Comparison of ENCODE assay signal across 8 cellular contexts in genomic region chr4:38128478-38129451, GRCh38.
A peak's percentile ranks its signal among the peaks of the same experiment; 100 is the strongest.
DNase-seq lines count a peak whose midpoint lies in the region; ATAC-seq and TF ChIP-seq lines count a peak whose summit lies in the region.

No MANE protein-coding gene starts in this region.

- peaks cover 6% of the 10 kb centered on the region for H3F3A ChIP-seq in SK-N-SH (replicated peaks; ENCODE audit: insufficient read depth)

- CTCF ChIA-PET in SK-N-SH (lab: Yijun Ruan, JAX): interaction anchor here (0.5 to 1.6 kb wide), 2 partner anchors 9 to 1882 kb away, joined by 3 to 5 read pairs; no protein-coding TSS in a partner anchor

- H3K27ac ChIP-seq in SK-N-SH (ENCODE audit: low read depth in 2 of 2, low read length in 1 of 2) (no peak overlapping the region), epithelial cell of prostate (peak overlapping the region; percentile 87)

- WGBS in SK-N-SH (ENCODE audit: low lambda C conversion rate): 94% methylated on average over 7 of the region's 7 CpGs

- H3K9ac ChIP-seq in SK-N-SH: no peak overlapping the region

- H4K20me1 ChIP-seq in SK-N-SH (ENCODE audit: insufficient read depth): no peaks in the 10 kb centered on the region

- ATAC-seq in SK-N-SH treated with all-trans-retinoic acid at 6 μM for 48 hours (no peak), HG03342 (IDR thresholded peaks at IDR 0.05; ENCODE audit: unreplicated experiment) (peak; percentile 43), HG03139 (IDR thresholded peaks at IDR 0.05; ENCODE audit: unreplicated experiment) (no peak)

- no peak overlapping the region for H2AFZ ChIP-seq in SK-N-SH (ENCODE audit: low read depth)

- no peak overlapping the region for H3K4me2 ChIP-seq in SK-N-SH

- H3K27me3 ChIP-seq in SK-N-SH (ENCODE audit: insufficient read depth): no peaks in the 10 kb centered on the region

- DNase-seq in SK-N-SH (no peak), epithelial cell of prostate (ENCODE audit: low read depth, low spot score) (peak; percentile 97), inferior parietal cortex (ENCODE audit: extremely low spot score) (no peak)
- DNase-seq in activated CD4-positive, alpha-beta T cell treated with anti-CD3 and anti-CD28 coated beads for 24 hours (ENCODE audit: low read depth in 2 of 2): peak; percentile 52 to 57
- DNase-seq in stimulated activated CD4-positive, alpha-beta T cell treated with anti-CD3 and anti-CD28 coated beads, Interleukin-15, amount 100 ng/mL, for 1 hour (ENCODE audit: low read depth in 1 of 2, low spot score in 1 of 2): peak; percentile 27 to 49

- H3K9me2 ChIP-seq in SK-N-SH: no peaks in the 10 kb centered on the region

- POLR2A ChIA-PET in SK-N-SH (lab: Yijun Ruan, JAX): no interaction called here

- peaks cover 7% of the 10 kb centered on the region in 2 experiments for H3K36me3 ChIP-seq in SK-N-SH (replicated peaks in 1 of 2; ENCODE audit: control insufficient read depth in 1 of 2, insufficient read depth in 2 of 2, low read length in 1 of 2)

- H3K9me3 ChIP-seq in SK-N-SH: no peaks in the 10 kb centered on the region

- TF ChIP-seq CTCF in SK-N-SH (IDR thresholded peaks at IDR 0.05): no peak

- H3K4me1 ChIP-seq in SK-N-SH (ENCODE audit: control insufficient read depth in 1 of 2, insufficient read depth in 2 of 2, low read depth in 1 of 2, low read length in 1 of 2): peaks cover 8 to 11% of the 10 kb centered on the region in 2 experiments; a peak in 2 of 4 replicates

- TF ChIP-seq RAD21 in SK-N-SH (IDR thresholded peaks at IDR 0.05; ENCODE audit: low read length): no peak

- no peak for TF ChIP-seq EP300 in SK-N-SH (IDR thresholded peaks at IDR 0.05; ENCODE audit: borderline replicate concordance in 1 of 2, low read depth in 1 of 2, low read length in 1 of 2)

- no peak overlapping the region for H3K4me3 ChIP-seq in SK-N-SH (ENCODE audit: low read depth in 2 of 2, low read length in 1 of 2)

- H3K79me2 ChIP-seq in SK-N-SH (ENCODE audit: insufficient read depth): no peaks in the 10 kb centered on the region

TF ChIP-seq in SK-N-SH, 30 proteins besides CTCF, POLR2A, EP300 and RAD21:
- no peak for TF ChIP-seq GATA2 (CRISPR knock-in tag; IDR thresholded peaks at IDR 0.05)
- TF ChIP-seq PBX3 (IDR thresholded peaks at IDR 0.05): 0 out of 2 replicates have a peak, but pooled peaks have one; percentile 5

TF ChIP-seq in SK-N-SH treated with all-trans-retinoic acid at 6 μM for 48 hours, 23 proteins besides CTCF, POLR2A, EP300 and RAD21:
- TF ChIP-seq CREB5 (CRISPR knock-in tag; IDR thresholded peaks at IDR 0.05; ENCODE audit: low read depth) (no peak), CSRNP3 (CRISPR knock-in tag; IDR thresholded peaks at IDR 0.05) (no peak), ZFP3 (CRISPR knock-in tag; IDR thresholded peaks at IDR 0.05) (no peak), ZNF565 (CRISPR knock-in tag; conservative IDR thresholded peaks at IDR 0.05; ENCODE audit: low read depth) (no peak), ARNTL (CRISPR knock-in tag; IDR thresholded peaks at IDR 0.05; ENCODE audit: borderline replicate concordance, low read depth) (no peak), ZNF8 (CRISPR knock-in tag; IDR thresholded peaks at IDR 0.05) (no peak), ZNF70 (CRISPR knock-in tag; IDR thresholded peaks at IDR 0.05) (no peak)

Comparison
In these comparisons a context has a peak if more than half of its experiments do, and no peak if none do; other contexts are left out.
1. DNase-seq: peak in activated CD4-positive, alpha-beta T cell treated with anti-CD3 and anti-CD28 coated beads for 24 hours (2 of 2), epithelial cell of prostate (single experiment) and stimulated activated CD4-positive, alpha-beta T cell treated with anti-CD3 and anti-CD28 coated beads, Interleukin-15, amount 100 ng/mL, for 1 hour (2 of 2); none in SK-N-SH (single experiment) and inferior parietal cortex (single experiment).